In the genomic region with DNA sequence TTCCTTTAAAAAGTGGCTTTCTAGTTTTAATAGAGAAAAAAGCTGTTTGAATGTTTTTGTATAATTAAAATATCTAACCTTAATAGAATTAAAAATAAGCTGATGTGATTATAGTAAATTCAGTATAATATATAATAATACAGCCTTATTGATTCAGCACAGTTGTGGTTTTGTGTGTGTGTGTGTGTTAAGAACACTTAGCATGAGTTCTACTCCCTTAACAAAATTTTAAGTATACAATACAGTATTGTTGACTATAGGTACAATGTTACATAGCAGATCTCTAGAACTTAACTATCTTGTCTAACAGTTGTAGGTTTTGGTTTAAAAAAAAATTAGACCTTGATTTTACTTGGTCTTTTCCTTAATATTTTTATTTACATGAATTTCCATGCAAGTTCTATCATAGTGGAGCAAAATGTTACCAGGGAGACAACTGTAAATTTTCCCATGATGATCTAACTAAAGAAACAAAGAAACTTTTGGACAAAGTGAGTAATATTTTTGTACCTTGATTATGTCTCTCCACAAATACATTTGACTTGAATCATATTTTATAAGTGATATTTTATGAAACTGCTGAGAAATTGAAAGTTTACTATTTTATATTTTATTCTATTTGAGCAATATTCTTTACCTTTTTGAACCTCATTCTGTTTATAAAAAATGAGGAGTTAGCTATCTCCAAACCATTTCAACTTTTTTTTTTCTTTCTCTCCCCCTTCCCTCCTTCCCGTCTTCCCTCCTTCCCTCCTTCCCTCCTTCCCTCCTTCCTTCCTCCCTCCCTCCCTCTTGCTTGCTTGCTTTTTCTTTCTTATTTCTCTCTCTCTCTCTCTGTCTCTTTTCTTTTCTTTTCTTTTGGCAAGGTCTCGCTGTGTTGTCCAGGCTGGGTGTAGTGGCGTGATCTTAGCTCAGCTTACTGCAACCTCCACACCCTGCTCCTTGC, we compare ENCODE assay signal across 1 cellular context.
TF ChIP-seq lines count a peak whose summit lies in the region.

No MANE protein-coding gene starts in this region.

TF ChIP-seq in HepG2, 621 proteins besides CTCF, POLR2A, EP300 and RAD21:
- TF ChIP-seq HNRNPK (IDR thresholded peaks at IDR 0.05; ENCODE audit: low read depth, low read length, poor library complexity, severe bottlenecking), result peak; percentile 91
- no peak for TF ChIP-seq MYC (CRISPR knock-in tag; IDR thresholded peaks at IDR 0.05; ENCODE audit: borderline replicate concordance)
- TF ChIP-seq ZNF749 (CRISPR knock-in tag; IDR thresholded peaks at IDR 0.05; ENCODE audit: borderline replicate concordance), result no peak
